ENCODE assay signal across 10 cellular contexts in genomic region chr9:134662143-134662876, GRCh38. TPM values are rescaled to one million over a fixed set of nuclear protein-coding genes. Genes with fewer than 3 reads are reported as not detected.
A peak's percentile ranks its signal among the peaks of the same experiment; 100 is the strongest.
DNase-seq lines count a peak whose midpoint lies in the region; ATAC-seq and TF ChIP-seq lines count a peak whose summit lies in the region.
"Had no signal": no experiment of that assay in that cellular context is flagged by ENCODE, and none has a peak within 500 bp of the region (broad histone marks: within the 10 kb centered on the region; RNA-seq: fewer than 3 reads in every experiment).

No MANE protein-coding gene starts in this region.

- H3K4me3 ChIP-seq in gastrocnemius medialis: no peak overlapping the region

- H3K27ac ChIP-seq in gastrocnemius medialis: peak overlapping the region; percentile 18 to 56 (median 46)

- in situ Hi-C loops in gastrocnemius medialis (cut with MboI; ENCODE audit: low sequenced_read_pairs in 4 of 4): no loop called here

- H3K4me1 ChIP-seq in gastrocnemius medialis: no peaks in the 10 kb centered on the region

- no peaks in the 10 kb centered on the region for H3K9me3 ChIP-seq in gastrocnemius medialis

- no peak for TF ChIP-seq CTCF in gastrocnemius medialis (IDR thresholded peaks at IDR 0.05 in 4 of 5, conservative IDR thresholded peaks at IDR 0.05 in 1 of 5)

- peak; percentile 97 for DNase-seq in EL
- peak; percentile 97 for DNase-seq in amniotic epithelial cell (ENCODE audit: low read depth)
- peak; percentile 66 for DNase-seq in left cardiac atrium
- DNase-seq in gastrocnemius medialis: peak in 1 of 2 donors; percentile 34
- DNase-seq in NCI-H2196 treated with DMSO at 0.1 percent for 48 hours (lab: John Stamatoyannopoulos, UW; ENCODE audit: unreplicated experiment): no peak
- no peak for DNase-seq in DMS53 treated with DMSO at 0.1 percent for 48 hours (lab: John Stamatoyannopoulos, UW; ENCODE audit: unreplicated experiment)
- DNase-seq: activated B cell treated with CpG ODN at 0.5 μM for 24 hours, NCI-H446 treated with DMSO at 0.1 percent for 48 hours had no signal

- ATAC-seq in left cardiac atrium: peak; percentile 90 to 91
- ATAC-seq in gastrocnemius medialis: peak; percentile 52 to 71
- ATAC-seq in GM21515 (IDR thresholded peaks at IDR 0.05; ENCODE audit: unreplicated experiment): no peak
- no peak for ATAC-seq in GM19328 (IDR thresholded peaks at IDR 0.05; ENCODE audit: unreplicated experiment)

- TF ChIP-seq POLR2A in gastrocnemius medialis (IDR thresholded peaks at IDR 0.05): no peak

- H3K36me3 ChIP-seq in gastrocnemius medialis: no peaks in the 10 kb centered on the region

- peaks cover 12 to 16% (median 13%) of the 10 kb centered on the region in 3 donors for H3K27me3 ChIP-seq in gastrocnemius medialis

- intact Hi-C loops in left cardiac atrium (cut with DNase I): no loop called here
- intact Hi-C loops in gastrocnemius medialis (cut with DNase I; ENCODE audit: low total_unique reads): no loop called here

RNA-seq across cellular contexts. Expression of gene COL5A1, which starts 20.7 kb away (rescaled TPM):
- total RNA-seq in left cardiac atrium (10 to 100 TPM; 29.8 to 35.2 TPM), gastrocnemius medialis (1 to 10 TPM; 1.6 to 2.8 (median 2.3) TPM)

Comparison
In these comparisons a context has a peak if more than half of its experiments do, and no peak if none do; other contexts are left out.
1. DNase-seq: peak in EL (single experiment), amniotic epithelial cell (single experiment) and left cardiac atrium (single experiment); none in NCI-H2196 treated with DMSO at 0.1 percent for 48 hours (single experiment) and DMS53 treated with DMSO at 0.1 percent for 48 hours (single experiment).
2. ATAC-seq: peak in left cardiac atrium (2 of 2) and gastrocnemius medialis (2 of 2); none in GM21515 (single experiment) and GM19328 (single experiment).
3. RNA of gene COL5A1, which starts 20.7 kb away (total RNA-seq): 29.8 to 35.2 TPM in left cardiac atrium; 1.6 to 2.8 TPM in gastrocnemius medialis; every median in the first group is over 4 times any median in the second.